8 cellular contexts compared by ENCODE assay signal in the genomic region with DNA sequence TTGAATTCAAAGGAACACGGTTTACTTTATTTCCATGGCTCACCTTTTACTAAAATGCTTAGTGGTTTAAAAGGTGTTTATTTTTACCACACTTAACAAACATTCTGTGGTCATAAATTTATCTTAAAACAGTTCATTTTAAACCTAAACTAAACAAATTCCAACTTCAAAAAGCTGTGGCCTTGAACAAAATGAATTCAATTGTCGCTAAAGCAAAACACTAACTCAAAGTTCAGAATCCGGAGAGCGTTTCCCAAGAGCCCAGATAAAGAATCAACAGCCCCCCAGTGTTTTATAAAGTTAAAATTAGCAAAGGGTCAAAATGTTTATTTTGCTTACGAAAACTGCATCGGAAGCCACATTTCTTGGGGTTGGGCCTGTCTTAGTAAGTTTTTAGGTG. TPM values are rescaled to one million over a fixed set of nuclear protein-coding genes. Genes with fewer than 3 reads are reported as not detected.
DNase-seq lines count a peak whose midpoint lies in the region; ATAC-seq and TF ChIP-seq lines count a peak whose summit lies in the region.

No MANE protein-coding gene starts in this region.

- peaks cover 63% of the 10 kb centered on the region for H3K79me2 ChIP-seq in GM23248 (ENCODE audit: insufficient read depth)

- H3K27me3 ChIP-seq in GM23248 (replicated peaks; ENCODE audit: insufficient read depth) (no peaks in the 10 kb centered on the region), sigmoid colon (no peaks in the 10 kb centered on the region)

- 0 to 4% methylated on average over 6 of the region's 6 CpGs for WGBS in GM23248 (ENCODE audit: low coverage in 1 of 2, low lambda C conversion rate in 2 of 2, missing lambda C conversion rate in 2 of 2), 2 experiments
- 1% methylated on average over 6 of the region's 6 CpGs for WGBS in sigmoid colon, 2 donors

- no peak for ATAC-seq in T-helper 17 cell
- no peak for ATAC-seq in HG02763 (IDR thresholded peaks at IDR 0.05; ENCODE audit: unreplicated experiment)
- no peak for ATAC-seq in HG03025 (IDR thresholded peaks at IDR 0.05; ENCODE audit: low FRiP score, unreplicated experiment)
- no peak for ATAC-seq in GM18858 (IDR thresholded peaks at IDR 0.05; ENCODE audit: unreplicated experiment)

- peaks cover 19% of the 10 kb centered on the region; the same call in 1 of the 2 replicates for H3K4me1 ChIP-seq in GM23248 (ENCODE audit: insufficient read depth)
- peaks cover 0 to 51% (median 46%) of the 10 kb centered on the region in 4 donors for H3K4me1 ChIP-seq in sigmoid colon

- H3K36me3 Mint-ChIP-seq in T-helper 17 cell (ENCODE audit: low read depth), result no peaks in the 10 kb centered on the region

- H3F3A ChIP-seq in GM23248 (ENCODE audit: insufficient read depth), result peaks cover 25% of the 10 kb centered on the region

- H3K9me2 ChIP-seq in GM23248 (ENCODE audit: insufficient read depth), result no peaks in the 10 kb centered on the region

- no peak overlapping the region for H2AFZ ChIP-seq in GM23248

- H3K4me3 Mint-ChIP-seq in T-helper 17 cell, result peak overlapping the region; percentile 98

- H3K4me1 Mint-ChIP-seq in T-helper 17 cell, result peaks cover 29% of the 10 kb centered on the region

- in situ Hi-C loops in GM23248 (cut with MboI), result no loop called here
- in situ Hi-C loops in GM13976 (cut with MboI; ENCODE audit: low sequenced_read_pairs, unreplicated experiment), result no loop called here

- no peak for TF ChIP-seq EP300 in sigmoid colon (IDR thresholded peaks at IDR 0.05)

- peak; percentile 31 for DNase-seq in GM23248
- no peak for DNase-seq in T-helper 17 cell
- DNase-seq in foreskin fibroblast, result no peak
- DNase-seq in sigmoid colon, result no peak
- no peak for DNase-seq in GM13976 (ENCODE audit: low spot score)

- H3K9me3 ChIP-seq in GM23248 (ENCODE audit: low read depth) (no peaks in the 10 kb centered on the region), T-helper 17 cell (ENCODE audit: control insufficient read depth, low read length, poor library complexity, severe bottlenecking) (no peaks in the 10 kb centered on the region), sigmoid colon (no peaks in the 10 kb centered on the region)

- H3K4me2 ChIP-seq in GM23248 (ENCODE audit: unreplicated experiment), result peak overlapping the region; percentile 87

- no peak for TF ChIP-seq CTCF in foreskin fibroblast (IDR thresholded peaks at IDR 0.05; ENCODE audit: low read depth, low read length)
- TF ChIP-seq CTCF in sigmoid colon (IDR thresholded peaks at IDR 0.05), result no peak
- no peak for TF ChIP-seq CTCF in GM13976 (IDR thresholded peaks at IDR 0.05; ENCODE audit: borderline replicate concordance, control extremely low read depth, extremely low read depth, insufficient read depth, missing control alignments)

- H3K27ac Mint-ChIP-seq in T-helper 17 cell, result peak overlapping the region; percentile 97

- peaks cover 12% of the 10 kb centered on the region; the same call in 1 of the 2 replicates for H4K20me1 ChIP-seq in GM23248 (ENCODE audit: insufficient read depth)

- H3K4me3 ChIP-seq in GM23248 (peak overlapping the region; percentile 94), foreskin fibroblast (ENCODE audit: low read depth in 1 of 2, low read length in 2 of 2) (peak overlapping the region; percentile 90 to 98), sigmoid colon (peak overlapping the region; percentile 55 to 68 (median 62))

- H3K36me3 ChIP-seq in GM23248 (ENCODE audit: low read depth) (no peaks in the 10 kb centered on the region), sigmoid colon (peaks cover 0 to 3% (median 1%) of the 10 kb centered on the region in 4 donors)

- H3K27ac ChIP-seq in GM23248, result peak overlapping the region; percentile 95
- H3K27ac ChIP-seq in sigmoid colon, result peak overlapping the region; percentile 89 to 95 (median 92)

- intact Hi-C loops in sigmoid colon (cut with DNase I), result loop anchor here (10.0 kb wide), 2 partner anchors 99 to 231 kb away; partner anchors contain the start of genes SNRNP40 and ZCCHC17

- H3K9ac ChIP-seq in GM23248, result peak overlapping the region; percentile 99

- no peaks in the 10 kb centered on the region for H3K27me3 Mint-ChIP-seq in T-helper 17 cell

- TF ChIP-seq POLR2A in sigmoid colon (IDR thresholded peaks at IDR 0.05), result no peak

RNA-seq across cellular contexts. Expression of gene PUM1, which starts 1.4 kb away (rescaled TPM):
- 46.3 and 63.4 TPM in 2 replicates for total RNA-seq in GM23248 (2014; rRNA removed; shearing (Covaris generic))
- polyA plus RNA-seq in GM23248 (2016; fragmentation: Nextera tagmentation; extraction: Ambion mirVana) (45.7 and 49.5 TPM in 2 replicates), sigmoid colon (10 to 100 TPM; 16.9 to 41.3 (median 17.4) TPM)
- total RNA-seq in T-helper 17 cell (100 to 1,000 TPM; 186 to 202 TPM), sigmoid colon (10 to 100 TPM; 66.4 to 89.5 (median 70.4) TPM)
